Comparison of ENCODE assay signal across 27 cellular contexts in the genomic region with DNA sequence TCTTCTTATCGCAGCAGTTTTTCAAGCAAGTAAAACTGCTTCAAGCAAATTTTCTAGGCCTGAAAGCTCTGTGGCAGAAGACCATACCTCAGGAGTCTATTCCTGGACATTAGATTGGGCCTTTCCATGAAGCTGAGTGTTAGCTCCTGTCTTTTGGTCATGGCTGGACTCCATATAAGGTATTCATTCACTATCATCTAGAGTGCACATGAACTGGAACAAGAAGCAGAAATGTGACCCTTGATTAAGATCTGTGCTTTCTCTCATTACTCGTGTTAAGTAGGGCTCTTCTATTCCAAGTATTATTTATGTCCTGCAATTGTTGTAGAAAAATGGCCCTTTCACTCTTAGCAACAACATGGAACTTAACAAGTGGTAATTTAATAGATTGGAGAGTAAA. TPM values are rescaled to one million over a fixed set of nuclear protein-coding genes. Genes with fewer than 3 reads are reported as not detected.
DNase-seq lines count a peak whose midpoint lies in the region; ATAC-seq and TF ChIP-seq lines count a peak whose summit lies in the region.
"Had no signal": no experiment of that assay in that cellular context is flagged by ENCODE, and none has a peak within 500 bp of the region (broad histone marks: within the 10 kb centered on the region; RNA-seq: fewer than 3 reads in every experiment).

No MANE protein-coding gene starts in this region.

- H2BK12ac ChIP-seq in H9 (ENCODE audit: insufficient read length, low read depth, low read length), result no peak overlapping the region

- no peak overlapping the region for H3K27ac Mint-ChIP-seq in H9
- H3K27ac Mint-ChIP-seq: CD4-positive, alpha-beta memory T cell; IgD-negative memory B cell had no signal

- no peak overlapping the region for H3K9ac ChIP-seq in H9 (ENCODE audit: extremely low read depth, insufficient read length, low read length)

- TF ChIP-seq CTCF in H9 (conservative IDR thresholded peaks at IDR 0.05), result no peak
- no peak for TF ChIP-seq CTCF in body of pancreas (IDR thresholded peaks at IDR 0.05)
- no peak for TF ChIP-seq CTCF in stomach (IDR thresholded peaks at IDR 0.05)
- TF ChIP-seq CTCF in brain microvascular endothelial cell (IDR thresholded peaks at IDR 0.05; ENCODE audit: low read depth, low read length, missing control alignments), result no peak

- H3K9me3 Mint-ChIP-seq in H9, result peaks cover 4 to 20% of the 10 kb centered on the region in 2 experiments; a peak in 4 of 5 replicates

- no peak overlapping the region for H4K5ac ChIP-seq in H9 (ENCODE audit: insufficient read length, low read depth, low read length)

- H3K4ac ChIP-seq in H9 (ENCODE audit: low read depth, low read length), result no peak overlapping the region

- H3K36me3 Mint-ChIP-seq in H9 (ENCODE audit: insufficient read depth in 1 of 3, low read depth in 3 of 3), result peaks cover 13 to 27% (median 24%) of the 10 kb centered on the region in 3 experiments
- H3K36me3 Mint-ChIP-seq: CD4-positive, alpha-beta memory T cell had no signal

- H3K18ac ChIP-seq in H9 (ENCODE audit: insufficient read length, low read depth, low read length), result no peak overlapping the region

- no peaks in the 10 kb centered on the region for H3K27me3 Mint-ChIP-seq in H9 (ENCODE audit: low read depth)

- H2BK5ac ChIP-seq in H9 (ENCODE audit: insufficient read length, low read length), result no peak overlapping the region

- H3K4me1 ChIP-seq in H9 (ENCODE audit: insufficient read depth, low read length), result no peaks in the 10 kb centered on the region
- H3K4me1 ChIP-seq in body of pancreas, result peaks cover 36% of the 10 kb centered on the region
- peaks cover 0 to 29% (median 10%) of the 10 kb centered on the region in 4 donors for H3K4me1 ChIP-seq in stomach

- no peak overlapping the region for H2BK120ac ChIP-seq in H9 (ENCODE audit: low read depth, low read length, poor library complexity, severe bottlenecking)

- peaks cover 12 to 43% of the 10 kb centered on the region in 2 experiments for H3K4me1 Mint-ChIP-seq in H9
- H3K4me1 Mint-ChIP-seq: CD4-positive, alpha-beta memory T cell; IgD-negative memory B cell had no signal

- no peaks in the 10 kb centered on the region; the same call in 1 of the 2 replicates for H3K79me2 ChIP-seq in H9 (ENCODE audit: insufficient read depth, low read length)

- no peak overlapping the region for H2BK20ac ChIP-seq in H9 (ENCODE audit: low read depth, low read length, poor library complexity, severe bottlenecking)

- H3K23me2 ChIP-seq in H9 (ENCODE audit: insufficient read length, low read depth, low read length, poor library complexity, severe bottlenecking), result no peaks in the 10 kb centered on the region

- no peak overlapping the region for H4K8ac ChIP-seq in H9 (replicated peaks; ENCODE audit: insufficient read length, low read depth, low read length)

- no peak overlapping the region for H2AK5ac ChIP-seq in H9 (ENCODE audit: insufficient read length, low read length)

- no peak overlapping the region for H3K14ac ChIP-seq in H9 (ENCODE audit: insufficient read depth, low read length)

- peak overlapping the region; percentile 36 for H3T11ph ChIP-seq in H9 (ENCODE audit: low read length)

- no peak overlapping the region for H4K91ac ChIP-seq in H9 (ENCODE audit: insufficient read length, low read depth, low read length)

- no peaks in the 10 kb centered on the region for H3K9me3 ChIP-seq in H9 (ENCODE audit: control insufficient read depth, low read depth, low read length)
- no peaks in the 10 kb centered on the region for H3K9me3 ChIP-seq in body of pancreas
- no peaks in the 10 kb centered on the region for H3K9me3 ChIP-seq in stomach
- H3K9me3 ChIP-seq: SJSA1 had no signal

- H3K79me1 ChIP-seq in H9 (ENCODE audit: insufficient read depth, low read depth, low read length, poor library complexity, severe bottlenecking), result no peaks in the 10 kb centered on the region

- H3K27ac ChIP-seq in H9 (ENCODE audit: insufficient read length, low read depth, low read length) (no peak overlapping the region), body of pancreas (peak overlapping the region in 3 of 4 donors; percentile 31 to 65 (median 32)), stomach (peak overlapping the region; percentile 48 to 87 (median 79)), brain microvascular endothelial cell (no peak overlapping the region)
- H3K27ac ChIP-seq: HL-60, SJSA1 had no signal

- ATAC-seq in body of pancreas (no peak), HG03460 (IDR thresholded peaks at IDR 0.05; ENCODE audit: unreplicated experiment) (no peak)
- ATAC-seq: GM12878, PC-3 had no signal

- H3K27me3 ChIP-seq in H9 (ENCODE audit: insufficient read depth, low read length), result no peaks in the 10 kb centered on the region
- H3K27me3 ChIP-seq in body of pancreas, result no peaks in the 10 kb centered on the region
- no peaks in the 10 kb centered on the region for H3K27me3 ChIP-seq in stomach
- no peaks in the 10 kb centered on the region for H3K27me3 ChIP-seq in brain microvascular endothelial cell (replicated peaks)
- H3K27me3 ChIP-seq: SJSA1 had no signal

- no peak overlapping the region for H3K4me2 ChIP-seq in H9 (ENCODE audit: insufficient read depth, insufficient read length, low read length)

- H2AFZ ChIP-seq in H9 (ENCODE audit: low read length), result no peak overlapping the region

- H3K56ac ChIP-seq in H9 (ENCODE audit: insufficient read length, low read depth, low read length), result no peak overlapping the region

- H2BK15ac ChIP-seq in H9 (ENCODE audit: low read depth, low read length), result no peak overlapping the region

- TF ChIP-seq POLR2A in body of pancreas (IDR thresholded peaks at IDR 0.05) (no peak), stomach (IDR thresholded peaks at IDR 0.05) (no peak)

- in situ Hi-C loops in brain microvascular endothelial cell (cut with HindIII; ENCODE audit: low pct_ligation_motif_present, low sequenced_read_pairs), result no loop called here

- no peak for TF ChIP-seq EP300 in stomach (IDR thresholded peaks at IDR 0.05)

- intact Hi-C loops in body of pancreas (cut with DNase I) (loop anchor here (10.0 kb wide), 1 partner anchor 229 kb away; no protein-coding TSS in a partner anchor), stomach (cut with DNase I; ENCODE audit: low total_unique reads) (no loop called here)

- H3K4me3 ChIP-seq in body of pancreas (no peak overlapping the region), stomach (no peak overlapping the region), brain microvascular endothelial cell (ENCODE audit: low read depth, low read length) (no peak overlapping the region)
- H3K4me3 ChIP-seq: GM12878, SJSA1 had no signal

- H3K23ac ChIP-seq in H9 (ENCODE audit: insufficient read length, low read depth, low read length), result no peak overlapping the region

- no peak overlapping the region for H3K4me3 Mint-ChIP-seq in H9
- H3K4me3 Mint-ChIP-seq: CD4-positive, alpha-beta memory T cell; IgD-negative memory B cell had no signal

- H3K36me3 ChIP-seq in body of pancreas (replicated peaks in 1 of 2; ENCODE audit: insufficient read depth in 1 of 2, low read depth in 2 of 2) (no peaks in the 10 kb centered on the region), stomach (no peaks in the 10 kb centered on the region), brain microvascular endothelial cell (replicated peaks) (no peaks in the 10 kb centered on the region)
- H3K36me3 ChIP-seq: SJSA1 had no signal

- DNase-seq in H9, result no peak
- DNase-seq in SK-N-DZ (ENCODE audit: low spot score), result peak; percentile 47
- DNase-seq in body of pancreas, result no peak
- no peak for DNase-seq in stomach
- DNase-seq in brain microvascular endothelial cell, result no peak
- DNase-seq in activated T-cell treated with anti-CD3 and anti-CD28 coated beads for 4 hours, result no peak
- DNase-seq: C1 segment of cervical spinal cord; CD4-positive, alpha-beta memory T cell; COR-L47; EL; GDM1; GOT3; HCEC 1CT; Karpas-422; NCI-H1092; NCI-H1417 treated with DMSO at 0.1 percent for 48 hours; NCI-H1694 treated with DMSO at 0.1 percent for 48 hours; NCI-H446 treated with DMSO at 0.1 percent for 48 hours; NCI-H526; NCI-H82; NK-92 treated with Interleukin-12 subunit alpha and Interleukin-12 subunit beta, amount 100 ng/mL, for 24 hours; PC-3 had no signal

- H4K20me1 ChIP-seq in H9 (ENCODE audit: control insufficient read depth, insufficient read depth, insufficient read length), result no peaks in the 10 kb centered on the region

- WGBS in H9 (ENCODE audit: extremely low coverage, insufficient read length, low lambda C conversion rate), result no CpG with 5 or more reads among the region's 2 CpGs
- WGBS in body of pancreas, 2 donors, result 29 to 39% methylated on average over 2 of the region's 2 CpGs
- WGBS in stomach, 5 donors, result 33 to 62% (median 42%) methylated on average over 2 of the region's 2 CpGs

RNA-seq across cellular contexts. Expression of a gene that starts 5.9 kb away (rescaled TPM):
- total RNA-seq in H9 (2021) (124 and 140 TPM in 2 replicates), body of pancreas (10 to 100 TPM; 24.7 to 50.3 TPM), stomach (100 to 1,000 TPM in 2 of 5 donors, 10 to 100 TPM in 2, 1 to 10 TPM in 1; 4.9 to 179 (median 56.7) TPM)
- polyA plus RNA-seq in SK-N-DZ (2014; cell fraction: cytosol; rRNA removed), result 95.4 and 102 TPM in 2 replicates
- polyA plus RNA-seq in SK-N-DZ (2014; cell fraction: nucleus; rRNA removed), result 255 and 263 TPM in 2 replicates
- polyA plus RNA-seq in stomach, result 10 to 100 TPM in 2 of 3 donors, 1 to 10 TPM in 1; 8.2 to 36.5 (median 25.3) TPM
- total RNA-seq: CD4-positive, alpha-beta memory T cell had no signal
- polyA plus RNA-seq: CD4-positive, alpha-beta memory T cell; IgD-negative memory B cell had no signal

Comparison
In these comparisons a context has a peak if more than half of its experiments do, and no peak if none do; other contexts are left out.
1. H3K27ac ChIP-seq: peak in body of pancreas (3 of 4) and stomach (5 of 5); none in H9 (single experiment) and brain microvascular endothelial cell (single experiment).